Comparison of ENCODE assay signal across 7 cellular contexts in the genomic region with DNA sequence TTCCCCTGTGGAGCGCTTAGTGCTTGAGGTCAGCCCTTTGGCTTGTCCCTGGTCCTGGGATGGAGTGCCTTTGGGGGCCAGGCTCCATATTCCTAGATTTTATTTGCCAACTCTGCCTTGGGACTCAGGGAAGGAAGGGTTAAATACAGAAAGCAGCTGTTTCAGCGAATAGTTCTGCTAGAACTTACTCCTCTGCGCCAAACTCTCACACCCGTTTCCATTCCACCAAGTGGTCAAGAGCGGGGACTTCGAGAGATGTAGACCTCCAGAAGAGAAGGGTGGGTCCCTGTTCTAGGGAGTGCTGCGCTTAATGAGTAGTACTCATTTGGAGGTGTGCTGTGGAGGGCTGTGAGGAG. TPM values are rescaled to one million over a fixed set of nuclear protein-coding genes. Genes with fewer than 3 reads are reported as not detected.
A peak's percentile ranks its signal among the peaks of the same experiment; 100 is the strongest.
DNase-seq lines count a peak whose midpoint lies in the region; ATAC-seq, FAIRE-seq and TF ChIP-seq lines count a peak whose summit lies in the region.

No MANE protein-coding gene starts in this region.

- H3K27ac Mint-ChIP-seq in WTC11, result peak overlapping the region; percentile 79
- peak overlapping the region in 1 of 2 donors; percentile 17 for H3K27ac Mint-ChIP-seq in stimulated activated naive CD8-positive, alpha-beta T cell treated with anti-CD3 and anti-CD28 coated beads, Interleukin-15, amount 100 ng/mL, for 72 hours

- peaks cover 28% of the 10 kb centered on the region for H3K4me1 Mint-ChIP-seq in WTC11
- H3K4me1 Mint-ChIP-seq in stimulated activated naive CD8-positive, alpha-beta T cell treated with anti-CD3 and anti-CD28 coated beads, Interleukin-15, amount 100 ng/mL, for 72 hours, result peaks cover 56% of the 10 kb centered on the region

- no peaks in the 10 kb centered on the region for H3K27me3 Mint-ChIP-seq in WTC11 (ENCODE audit: low read depth)
- H3K27me3 Mint-ChIP-seq in stimulated activated naive CD8-positive, alpha-beta T cell treated with anti-CD3 and anti-CD28 coated beads, Interleukin-15, amount 100 ng/mL, for 72 hours, result no peaks in the 10 kb centered on the region

- TF ChIP-seq CTCF in WTC11 (IDR thresholded peaks at IDR 0.05), result 0 out of 2 replicates have a peak, but pooled peaks have one; percentile 33
- TF ChIP-seq CTCF in keratinocyte (optimal IDR thresholded peaks at IDR 0.05 in 1 of 3, IDR thresholded peaks at IDR 0.05 in 1 of 3, conservative IDR thresholded peaks at IDR 0.05 in 1 of 3; ENCODE audit: extremely low read depth in 1 of 3, insufficient read depth in 2 of 3, low read length in 3 of 3), result no peak

- H3K9me3 ChIP-seq in keratinocyte (ENCODE audit: control insufficient read depth, low read depth, low read length), result no peaks in the 10 kb centered on the region

- H4K20me1 ChIP-seq in keratinocyte (ENCODE audit: control insufficient read depth, extremely low read depth, insufficient read depth, low read length), result no peaks in the 10 kb centered on the region

- ATAC-seq in HG03175 (IDR thresholded peaks at IDR 0.05; ENCODE audit: unreplicated experiment) (peak; percentile 1), WTC11 (peak; percentile 4)
- ATAC-seq in stimulated activated naive CD8-positive, alpha-beta T cell treated with anti-CD3 and anti-CD28 coated beads, Interleukin-15, amount 100 ng/mL, for 72 hours, result no peak

- H2AFZ ChIP-seq in keratinocyte (ENCODE audit: control insufficient read depth, low read length), result peak overlapping the region; percentile 38

- CTCF ChIA-PET in WTC11 (lab: Charles Lee), result interaction anchor here (0.6 to 5.1 kb wide), 45 partner anchors 9 to 1565 kb away, joined by 3 to 107 read pairs (median 6); a partner anchor contains a TSS

- H3K4me3 ChIP-seq in keratinocyte (ENCODE audit: control insufficient read depth in 2 of 3, extremely low read depth in 1 of 3, insufficient read depth in 2 of 3, low read depth in 1 of 3, low read length in 3 of 3), result no peak overlapping the region

- peaks cover 10% of the 10 kb centered on the region for H3K36me3 Mint-ChIP-seq in WTC11

- H3K9me3 Mint-ChIP-seq in WTC11, result no peaks in the 10 kb centered on the region
- no peaks in the 10 kb centered on the region for H3K9me3 Mint-ChIP-seq in stimulated activated naive CD8-positive, alpha-beta T cell treated with anti-CD3 and anti-CD28 coated beads, Interleukin-15, amount 100 ng/mL, for 72 hours

- peak overlapping the region; percentile 100; the same call in 1 of the 2 replicates for H3K4me3 Mint-ChIP-seq in WTC11
- peak overlapping the region; percentile 11 to 31 for H3K4me3 Mint-ChIP-seq in stimulated activated naive CD8-positive, alpha-beta T cell treated with anti-CD3 and anti-CD28 coated beads, Interleukin-15, amount 100 ng/mL, for 72 hours

- H3K27ac ChIP-seq in keratinocyte (ENCODE audit: control insufficient read depth, insufficient read depth, low read length), result no peak overlapping the region

- H3K36me3 ChIP-seq in keratinocyte (ENCODE audit: control insufficient read depth in 2 of 2, extremely low read depth in 1 of 2, insufficient read depth in 2 of 2, low read length in 2 of 2), result peaks cover 9 to 16% of the 10 kb centered on the region in 2 experiments

- no peak overlapping the region for H3K4me2 ChIP-seq in keratinocyte (ENCODE audit: control insufficient read depth, extremely low read depth, insufficient read depth, low read depth, low read length)

- dilution Hi-C loops in keratinocyte (cut with MboI; ENCODE audit: extremely low pct_ligation_motif_present, low sequenced_read_pairs), result no loop called here

- no peaks in the 10 kb centered on the region for H3K27me3 ChIP-seq in keratinocyte (ENCODE audit: control insufficient read depth, extremely low read depth, insufficient read depth, low read length)

- DNase-seq in WTC11 (ENCODE audit: low spot score) (no peak), keratinocyte (ENCODE audit: low read depth, low spot score) (no peak), AG08396 (ENCODE audit: low spot score) (no peak), mesenteric fat pad (ENCODE audit: low spot score) (no peak), RKO (ENCODE audit: low spot score) (no peak)
- DNase-seq in stimulated activated naive CD8-positive, alpha-beta T cell treated with anti-CD3 and anti-CD28 coated beads, Interleukin-15, amount 100 ng/mL, for 72 hours, result no peak

- H3K9me1 ChIP-seq in keratinocyte (ENCODE audit: control insufficient read depth, extremely low read depth, insufficient read depth, low read length), result no peaks in the 10 kb centered on the region

- FAIRE-seq in keratinocyte (lab: Jason Lieb, UNC), result no peak

- POLR2A ChIA-PET in WTC11 (lab: Charles Lee), result interaction anchor here (0.8 to 2.2 kb wide), 10 partner anchors 8 to 165 kb away, joined by 3 to 18 read pairs (median 5); a partner anchor contains a TSS

- peaks cover 19% of the 10 kb centered on the region for H3K4me1 ChIP-seq in keratinocyte (ENCODE audit: control insufficient read depth, extremely low read depth, insufficient read depth, low read length)

- peaks cover 13% of the 10 kb centered on the region for H3K79me2 ChIP-seq in keratinocyte (ENCODE audit: control insufficient read depth, insufficient read depth, low read length)

- H3K9ac ChIP-seq in keratinocyte (ENCODE audit: control insufficient read depth, extremely low read depth, insufficient read depth, low read length), result no peak overlapping the region

TF ChIP-seq in WTC11, 78 proteins besides CTCF, POLR2A, EP300 and RAD21 (continues in another document):
- no peak for TF ChIP-seq GTF2I (CRISPR knock-in tag; conservative IDR thresholded peaks at IDR 0.05)
- TF ChIP-seq SMAD4 (CRISPR knock-in tag; IDR thresholded peaks at IDR 0.05), result no peak
- no peak for TF ChIP-seq TEAD1 (CRISPR knock-in tag; IDR thresholded peaks at IDR 0.05)

RNA-seq across cellular contexts. Expression of a gene that starts 0.7 kb away (rescaled TPM):
- 13.0 to 16.9 TPM (median 15.1 TPM) in 3 replicates for total RNA-seq in WTC11 (2021)
- 14.4 to 18.2 TPM (median 17.5 TPM) in 3 replicates for polyA plus RNA-seq in keratinocyte
- 2.3 TPM for polyA plus RNA-seq in keratinocyte (2011; ENCODE audit: low read depth)
- 14.9 and 15.4 TPM in 2 replicates for polyA plus RNA-seq in keratinocyte (2011; cell fraction: cytosol; rRNA removed)
- polyA plus RNA-seq in keratinocyte (2011; cell fraction: nucleus; rRNA removed), result 20.9 and 22.4 TPM in 2 replicates
- polyA plus RNA-seq in keratinocyte (2012; ENCODE audit: low replicate concordance), result 5.3 and 14.4 TPM in 2 replicates
- polyA minus RNA-seq in keratinocyte, result 26.8 to 33.9 TPM (median 31.6 TPM) in 3 replicates
- polyA minus RNA-seq in keratinocyte (2011; cell fraction: cytosol; rRNA and poly(A)+ RNA removed), result 24.0 TPM
- 8.4 and 14.1 TPM in 2 replicates for polyA minus RNA-seq in keratinocyte (2011; cell fraction: nucleus; rRNA and poly(A)+ RNA removed)
- 18.5 TPM for total RNA-seq in mesenteric fat pad

RNA-seq across cellular contexts. Expression of a gene that starts 1.7 kb away (rescaled TPM):
- total RNA-seq in WTC11 (2021) (1.9 to 2.5 TPM (median 2.2 TPM) in 3 replicates), mesenteric fat pad (not detected)
- polyA plus RNA-seq in keratinocyte, result not detected in 3 replicates
- 1.8 TPM for polyA plus RNA-seq in keratinocyte (2011; ENCODE audit: low read depth)
- not detected in 2 replicates for polyA plus RNA-seq in keratinocyte (2011; cell fraction: cytosol; rRNA removed)
- not detected in 2 replicates for polyA plus RNA-seq in keratinocyte (2011; cell fraction: nucleus; rRNA removed)
- polyA plus RNA-seq in keratinocyte (2012; ENCODE audit: low replicate concordance), result 1.2 TPM in 1 of 2 replicates, not detected in the other
- polyA minus RNA-seq in keratinocyte, result 1.2 TPM in 1 of 3 replicates, not detected in the others
- polyA minus RNA-seq in keratinocyte (2011; cell fraction: cytosol; rRNA and poly(A)+ RNA removed), result not detected
- polyA minus RNA-seq in keratinocyte (2011; cell fraction: nucleus; rRNA and poly(A)+ RNA removed), result not detected in 2 replicates

RNA-seq across cellular contexts. Expression of a gene that starts 10.1 kb away (rescaled TPM):
- 0.48 to 1.0 TPM (median 0.85 TPM) in 3 replicates for total RNA-seq in WTC11 (2021)
- 0.51 to 1.2 TPM (median 0.62 TPM) in 3 replicates for polyA plus RNA-seq in keratinocyte
- polyA plus RNA-seq in keratinocyte (2011; ENCODE audit: low read depth), result not detected
- 0.39 and 0.75 TPM in 2 replicates for polyA plus RNA-seq in keratinocyte (2011; cell fraction: cytosol; rRNA removed)
- polyA plus RNA-seq in keratinocyte (2011; cell fraction: nucleus; rRNA removed), result 1.1 and 1.3 TPM in 2 replicates
- polyA plus RNA-seq in keratinocyte (2012; ENCODE audit: low replicate concordance), result 0.53 and 1.4 TPM in 2 replicates
- not detected in 3 replicates for polyA minus RNA-seq in keratinocyte
- polyA minus RNA-seq in keratinocyte (2011; cell fraction: cytosol; rRNA and poly(A)+ RNA removed), result not detected
- not detected in 2 replicates for polyA minus RNA-seq in keratinocyte (2011; cell fraction: nucleus; rRNA and poly(A)+ RNA removed)
- 176 TPM for total RNA-seq in mesenteric fat pad

RNA-seq across cellular contexts. Expression of a gene that starts 12.8 kb away (rescaled TPM):
- total RNA-seq in WTC11 (2021) (0.16 TPM in 1 of 3 replicates, not detected in the others), mesenteric fat pad (not detected)
- polyA plus RNA-seq in keratinocyte, result not detected in 3 replicates
- polyA plus RNA-seq in keratinocyte (2011; ENCODE audit: low read depth), result not detected
- not detected in 2 replicates for polyA plus RNA-seq in keratinocyte (2011; cell fraction: cytosol; rRNA removed)
- not detected in 2 replicates for polyA plus RNA-seq in keratinocyte (2011; cell fraction: nucleus; rRNA removed)
- 0.47 and 0.64 TPM in 2 replicates for polyA plus RNA-seq in keratinocyte (2012; ENCODE audit: low replicate concordance)
- polyA minus RNA-seq in keratinocyte, result not detected in 3 replicates
- polyA minus RNA-seq in keratinocyte (2011; cell fraction: cytosol; rRNA and poly(A)+ RNA removed), result not detected
- not detected in 2 replicates for polyA minus RNA-seq in keratinocyte (2011; cell fraction: nucleus; rRNA and poly(A)+ RNA removed)

RNA-seq across cellular contexts. Expression of a gene that starts 23.0 kb away (rescaled TPM):
- total RNA-seq in WTC11 (2021) (105 to 108 TPM (median 105 TPM) in 3 replicates), mesenteric fat pad (96.1 TPM)
- polyA plus RNA-seq in keratinocyte, result 105 to 136 TPM (median 135 TPM) in 3 replicates
- polyA plus RNA-seq in keratinocyte (2011; ENCODE audit: low read depth), result 90.2 TPM
- 100.0 and 117 TPM in 2 replicates for polyA plus RNA-seq in keratinocyte (2011; cell fraction: cytosol; rRNA removed)
- 109 and 115 TPM in 2 replicates for polyA plus RNA-seq in keratinocyte (2011; cell fraction: nucleus; rRNA removed)
- polyA plus RNA-seq in keratinocyte (2012; ENCODE audit: low replicate concordance), result 79.8 and 86.9 TPM in 2 replicates
- 88.1 to 130 TPM (median 111 TPM) in 3 replicates for polyA minus RNA-seq in keratinocyte
- polyA minus RNA-seq in keratinocyte (2011; cell fraction: cytosol; rRNA and poly(A)+ RNA removed), result 115 TPM
- 70.5 and 92.9 TPM in 2 replicates for polyA minus RNA-seq in keratinocyte (2011; cell fraction: nucleus; rRNA and poly(A)+ RNA removed)

Comparison
In these comparisons a context has a peak if more than half of its experiments do, and no peak if none do; other contexts are left out.
1. RNA of a gene that starts 10.1 kb away (total RNA-seq): 176 TPM in mesenteric fat pad (single experiment); 0.48 to 1.0 TPM in WTC11; every median in the first group is over 10 times any median in the second.